In the genomic region with DNA sequence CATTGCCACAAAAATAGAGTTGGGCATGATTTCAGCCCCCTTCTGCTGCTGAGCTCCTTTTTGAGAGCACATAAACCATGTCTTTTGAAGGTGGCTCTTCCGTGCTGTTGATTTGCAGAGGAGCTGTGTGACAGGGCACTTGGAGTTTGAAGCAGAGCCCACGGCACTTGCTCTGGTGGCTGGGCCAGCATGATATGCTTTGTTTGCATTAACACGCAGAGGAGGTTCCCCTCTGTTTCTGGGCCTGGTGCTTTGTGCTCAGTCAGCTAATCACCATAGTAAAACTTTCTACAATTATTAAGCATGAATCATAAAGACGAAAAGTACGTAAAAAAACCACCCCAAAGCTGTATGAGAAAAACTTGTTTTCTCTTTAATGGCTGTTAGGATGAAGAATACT, we compare ENCODE assay signal across 22 cellular contexts. TPM values are rescaled to one million over a fixed set of nuclear protein-coding genes. Genes with fewer than 3 reads are reported as not detected.
DNase-seq lines count a peak whose midpoint lies in the region; ATAC-seq and TF ChIP-seq lines count a peak whose summit lies in the region.
"Had no signal": no experiment of that assay in that cellular context is flagged by ENCODE, and none has a peak within 500 bp of the region (broad histone marks: within the 10 kb centered on the region; RNA-seq: fewer than 3 reads in every experiment).

No MANE protein-coding gene starts in this region.

- TF ChIP-seq CTCF in GM23338 (conservative IDR thresholded peaks at IDR 0.05; ENCODE audit: low read depth in 2 of 2) (no peak), natural killer cell (IDR thresholded peaks at IDR 0.05) (no peak), endothelial cell (IDR thresholded peaks at IDR 0.05; ENCODE audit: unreplicated experiment) (no peak)

- POLR2A ChIA-PET in activated naive CD8-positive, alpha-beta T cell treated with anti-CD3 and anti-CD28 coated beads, Interleukin-2, amount 10 ng/mL, durations not matched to agents 7 days and 5 days (lab: Charles Lee) = no interaction called here

- H3K4me3 ChIP-seq in GM23338 = no peak overlapping the region
- H3K4me3 ChIP-seq: mucosa of descending colon, ovary had no signal

- H4K20me1 ChIP-seq in GM23338 (replicated peaks; ENCODE audit: insufficient read depth) = peaks cover 27% of the 10 kb centered on the region

- no peak for DNase-seq in T-helper 1 cell
- no peak for DNase-seq in GM23338 (ENCODE audit: low spot score)
- DNase-seq in activated naive CD8-positive, alpha-beta T cell treated with anti-CD3 and anti-CD28 coated beads, Interleukin-2, amount 10 ng/mL, durations not matched to agents 7 days and 5 days = no peak
- no peak for DNase-seq in natural killer cell
- DNase-seq in stimulated activated naive CD4-positive, alpha-beta T cell (lab: John Stamatoyannopoulos, UW) = no peak
- DNase-seq in endothelial cell (ENCODE audit: low spot score) = no peak
- DNase-seq in NCI-H2196 (lab: John Stamatoyannopoulos, UW; ENCODE audit: unreplicated experiment) = no peak
- DNase-seq: amniotic stem cell; DMS153; foreskin keratinocyte; left colon; mucosa of descending colon; MV-4-11; NCI-H2029; NCI-H510A; ovary; stimulated activated CD4-positive, alpha-beta T cell treated with anti-CD3 and anti-CD28 coated beads, Interleukin-4, amount 100 ng/mL, for 1 hour; SW 1271 had no signal

- H3K27me3 Mint-ChIP-seq in T-helper 1 cell treated with Interleukin-12 subunit alpha and Interleukin-12 subunit beta and Interleukin-4 antibody, amounts not matched to agents 30 μg/mL and 1 μg/mL, for 36 hours (ENCODE audit: low read depth) = no peaks in the 10 kb centered on the region
- peaks cover 2% of the 10 kb centered on the region for H3K27me3 Mint-ChIP-seq in GM23338 (ENCODE audit: insufficient read depth, low read depth, poor library complexity)
- H3K27me3 Mint-ChIP-seq in activated naive CD8-positive, alpha-beta T cell treated with anti-CD3 and anti-CD28 coated beads, Interleukin-2, amount 10 ng/mL, durations not matched to agents 7 days and 5 days = no peaks in the 10 kb centered on the region
- H3K27me3 Mint-ChIP-seq in natural killer cell (ENCODE audit: low read depth in 2 of 2) = no peaks in the 10 kb centered on the region
- H3K27me3 Mint-ChIP-seq in endothelial cell (ENCODE audit: unreplicated experiment) = peaks cover 3% of the 10 kb centered on the region

- no peak overlapping the region for H2AFZ ChIP-seq in GM23338

- H3K9me2 ChIP-seq in GM23338 (ENCODE audit: insufficient read depth) = no peaks in the 10 kb centered on the region

- peak; percentile 81 for ATAC-seq in GM23338
- no peak for ATAC-seq in activated naive CD8-positive, alpha-beta T cell treated with anti-CD3 and anti-CD28 coated beads, Interleukin-2, amount 10 ng/mL, durations not matched to agents 7 days and 5 days (ENCODE audit: low read depth)
- no peak for ATAC-seq in natural killer cell
- ATAC-seq: foreskin keratinocyte, left colon, mucosa of descending colon had no signal

- H3K4me1 ChIP-seq in GM23338 (ENCODE audit: insufficient read depth) = peaks cover 21% of the 10 kb centered on the region
- H3K4me1 ChIP-seq: foreskin keratinocyte had no signal

- H3F3A ChIP-seq in GM23338 (replicated peaks; ENCODE audit: low read depth) = no peaks in the 10 kb centered on the region

- peaks cover 3% of the 10 kb centered on the region for H3K9me3 Mint-ChIP-seq in T-helper 1 cell treated with Interleukin-12 subunit alpha and Interleukin-12 subunit beta and Interleukin-4 antibody, amounts not matched to agents 30 μg/mL and 1 μg/mL, for 36 hours
- peaks cover 13% of the 10 kb centered on the region for H3K9me3 Mint-ChIP-seq in GM23338
- no peaks in the 10 kb centered on the region for H3K9me3 Mint-ChIP-seq in activated naive CD8-positive, alpha-beta T cell treated with anti-CD3 and anti-CD28 coated beads, Interleukin-2, amount 10 ng/mL, durations not matched to agents 7 days and 5 days
- H3K9me3 Mint-ChIP-seq in natural killer cell = no peaks in the 10 kb centered on the region
- no peaks in the 10 kb centered on the region for H3K9me3 Mint-ChIP-seq in endothelial cell (ENCODE audit: unreplicated experiment)

- peak overlapping the region; percentile 8; the same call in 1 of the 2 replicates for H3K4me2 ChIP-seq in GM23338

- no peaks in the 10 kb centered on the region for H3K36me3 ChIP-seq in GM23338 (ENCODE audit: insufficient read depth)
- H3K36me3 ChIP-seq: ovary had no signal

- H3K27ac Mint-ChIP-seq in T-helper 1 cell treated with Interleukin-12 subunit alpha and Interleukin-12 subunit beta and Interleukin-4 antibody, amounts not matched to agents 30 μg/mL and 1 μg/mL, for 36 hours = peak overlapping the region; percentile 4
- H3K27ac Mint-ChIP-seq in GM23338 = peak overlapping the region; percentile 30; the same call in 1 of the 2 replicates
- H3K27ac Mint-ChIP-seq in activated naive CD8-positive, alpha-beta T cell treated with anti-CD3 and anti-CD28 coated beads, Interleukin-2, amount 10 ng/mL, durations not matched to agents 7 days and 5 days = peak overlapping the region; percentile 26
- peak overlapping the region; percentile 85 to 86 for H3K27ac Mint-ChIP-seq in natural killer cell
- no peak overlapping the region for H3K27ac Mint-ChIP-seq in endothelial cell (ENCODE audit: unreplicated experiment)

- peaks cover 98% of the 10 kb centered on the region for H3K79me2 ChIP-seq in GM23338 (replicated peaks; ENCODE audit: insufficient read depth)

- H3K36me3 Mint-ChIP-seq in T-helper 1 cell treated with Interleukin-12 subunit alpha and Interleukin-12 subunit beta and Interleukin-4 antibody, amounts not matched to agents 30 μg/mL and 1 μg/mL, for 36 hours (ENCODE audit: low read depth) = peaks cover 49% of the 10 kb centered on the region
- H3K36me3 Mint-ChIP-seq in GM23338 (ENCODE audit: low read depth) (peaks cover 55% of the 10 kb centered on the region), natural killer cell (peaks cover 18% of the 10 kb centered on the region), endothelial cell (ENCODE audit: low read depth, unreplicated experiment) (peaks cover 41% of the 10 kb centered on the region)
- peaks cover 64% of the 10 kb centered on the region for H3K36me3 Mint-ChIP-seq in activated naive CD8-positive, alpha-beta T cell treated with anti-CD3 and anti-CD28 coated beads, Interleukin-2, amount 10 ng/mL, durations not matched to agents 7 days and 5 days

- H3K27me3 ChIP-seq in GM23338 (ENCODE audit: insufficient read depth) = no peaks in the 10 kb centered on the region
- H3K27me3 ChIP-seq: foreskin keratinocyte, ovary had no signal

- intact Hi-C loops in natural killer cell (cut with micrococcal nuclease) = no loop called here

- H3K4me3 Mint-ChIP-seq in T-helper 1 cell treated with Interleukin-12 subunit alpha and Interleukin-12 subunit beta and Interleukin-4 antibody, amounts not matched to agents 30 μg/mL and 1 μg/mL, for 36 hours = no peak overlapping the region
- H3K4me3 Mint-ChIP-seq in GM23338 (no peak overlapping the region), natural killer cell (no peak overlapping the region), endothelial cell (ENCODE audit: unreplicated experiment) (no peak overlapping the region)
- peak overlapping the region; percentile 59 for H3K4me3 Mint-ChIP-seq in activated naive CD8-positive, alpha-beta T cell treated with anti-CD3 and anti-CD28 coated beads, Interleukin-2, amount 10 ng/mL, durations not matched to agents 7 days and 5 days

- peaks cover 28% of the 10 kb centered on the region for H3K4me1 Mint-ChIP-seq in T-helper 1 cell treated with Interleukin-12 subunit alpha and Interleukin-12 subunit beta and Interleukin-4 antibody, amounts not matched to agents 30 μg/mL and 1 μg/mL, for 36 hours (ENCODE audit: low read depth)
- H3K4me1 Mint-ChIP-seq in GM23338 (peaks cover 44% of the 10 kb centered on the region), natural killer cell (peaks cover 66 to 73% of the 10 kb centered on the region in 2 donors), endothelial cell (ENCODE audit: unreplicated experiment) (peaks cover 13% of the 10 kb centered on the region)
- H3K4me1 Mint-ChIP-seq in activated naive CD8-positive, alpha-beta T cell treated with anti-CD3 and anti-CD28 coated beads, Interleukin-2, amount 10 ng/mL, durations not matched to agents 7 days and 5 days = peaks cover 30% of the 10 kb centered on the region

- peak overlapping the region; percentile 14; the same call in 1 of the 2 replicates for H3K27ac ChIP-seq in GM23338 (ENCODE audit: low read depth)
- H3K27ac ChIP-seq: 22Rv1, foreskin keratinocyte, ovary, RWPE1, VCaP had no signal

TF ChIP-seq in GM23338, 12 proteins besides CTCF, POLR2A, EP300 and RAD21 (continues in another document):
- TF ChIP-seq ZNF331 (CRISPR knock-in tag; IDR thresholded peaks at IDR 0.05; ENCODE audit: low read depth) (no peak), CREB1 (CRISPR knock-in tag; IDR thresholded peaks at IDR 0.05; ENCODE audit: low read depth) (no peak)
- TF ChIP-seq, protein P1, sequence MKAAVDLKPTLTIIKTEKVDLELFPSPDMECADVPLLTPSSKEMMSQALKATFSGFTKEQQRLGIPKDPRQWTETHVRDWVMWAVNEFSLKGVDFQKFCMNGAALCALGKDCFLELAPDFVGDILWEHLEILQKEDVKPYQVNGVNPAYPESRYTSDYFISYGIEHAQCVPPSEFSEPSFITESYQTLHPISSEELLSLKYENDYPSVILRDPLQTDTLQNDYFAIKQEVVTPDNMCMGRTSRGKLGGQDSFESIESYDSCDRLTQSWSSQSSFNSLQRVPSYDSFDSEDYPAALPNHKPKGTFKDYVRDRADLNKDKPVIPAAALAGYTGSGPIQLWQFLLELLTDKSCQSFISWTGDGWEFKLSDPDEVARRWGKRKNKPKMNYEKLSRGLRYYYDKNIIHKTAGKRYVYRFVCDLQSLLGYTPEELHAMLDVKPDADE (IDR thresholded peaks at IDR 0.05) = no peak

RNA-seq across cellular contexts. Expression of a gene that starts 40.1 kb away (rescaled TPM):
- total RNA-seq in GM23338 (2014; rRNA removed; shearing (Covaris generic)) = 26.1 and 47.7 TPM in 2 replicates
- polyA plus RNA-seq in GM23338 (2016; fragmentation: Nextera tagmentation; extraction: Ambion mirVana) = 88.5 and 94.7 TPM in 2 replicates
- 100 to 1,000 TPM; 119 to 122 TPM for total RNA-seq in activated naive CD8-positive, alpha-beta T cell treated with anti-CD3 and anti-CD28 coated beads, Interleukin-2, amount 10 ng/mL, durations not matched to agents 7 days and 5 days
- total RNA-seq in natural killer cell (100 to 1,000 TPM; 161 to 182 (median 182) TPM), endothelial cell (ENCODE audit: unreplicated experiment) (65.3 TPM)
